ENCODE assay signal across 8 cellular contexts in genomic region chr12:80412343-80412953, GRCh38. TPM values are rescaled to one million over a fixed set of nuclear protein-coding genes. Genes with fewer than 3 reads are reported as not detected.
A peak's percentile ranks its signal among the peaks of the same experiment; 100 is the strongest.
DNase-seq lines count a peak whose midpoint lies in the region; ATAC-seq, FAIRE-seq and TF ChIP-seq lines count a peak whose summit lies in the region.

No MANE protein-coding gene starts in this region.

- TF ChIP-seq CTCF in CD14-positive monocyte (IDR thresholded peaks at IDR 0.05) (peak; percentile 79), astrocyte (IDR thresholded peaks at IDR 0.05; ENCODE audit: insufficient read depth, low read depth, low read length) (peak; percentile 68), tibial nerve (IDR thresholded peaks at IDR 0.05) (peak; percentile 51 to 77 (median 61))

- 3 to 5% methylated on average over 3 of the region's 3 CpGs for WGBS in tibial nerve, 2 donors

- H3K27ac ChIP-seq in astrocyte (ENCODE audit: low read depth, low read length) (no peak overlapping the region), tibial nerve (no peak overlapping the region)

- no peak for DNase-seq in CD14-positive monocyte (ENCODE audit: low spot score)
- DNase-seq in GM19238 (ENCODE audit: insufficient read length, low spot score) = peak; percentile 3
- peak; percentile 23 for DNase-seq in NCI-H226
- peak; percentile 34 for DNase-seq in astrocyte (ENCODE audit: low read depth)
- DNase-seq in iPS-NIHi11 (ENCODE audit: low spot score) = peak; percentile 27
- DNase-seq in tibial nerve (ENCODE audit: low spot score in 2 of 2) = no peak
- DNase-seq in activated CD4-positive, alpha-beta memory T cell treated with anti-CD3 and anti-CD28 coated beads, Interleukin-2, amount 10 ng/mL, durations not matched to agents 7 days and 5 days = no peak

- no peak overlapping the region for H3K4me3 ChIP-seq in astrocyte (ENCODE audit: insufficient read depth, low read depth, low read length)
- H3K4me3 ChIP-seq in tibial nerve = no peak overlapping the region

- CTCF ChIA-PET in activated CD4-positive, alpha-beta memory T cell treated with anti-CD3 and anti-CD28 coated beads, Interleukin-2, amount 10 ng/mL, durations not matched to agents 7 days and 5 days (lab: Charles Lee) = interaction anchor here (0.6 kb wide), 1 partner anchor 17 kb away, joined by 3 read pairs; no protein-coding TSS in a partner anchor

- H3K79me2 ChIP-seq in astrocyte (ENCODE audit: insufficient read depth, low read length) = no peaks in the 10 kb centered on the region

- peak; percentile 75 for ATAC-seq in HG03342 (IDR thresholded peaks at IDR 0.05; ENCODE audit: unreplicated experiment)

- H3K27ac Mint-ChIP-seq in CD14-positive monocyte (no peak overlapping the region), astrocyte (ENCODE audit: unreplicated experiment) (no peak overlapping the region)
- no peak overlapping the region for H3K27ac Mint-ChIP-seq in activated CD4-positive, alpha-beta memory T cell treated with anti-CD3 and anti-CD28 coated beads, Interleukin-2, amount 10 ng/mL, durations not matched to agents 7 days and 5 days

- H3K9me3 Mint-ChIP-seq in CD14-positive monocyte (no peaks in the 10 kb centered on the region), astrocyte (ENCODE audit: unreplicated experiment) (no peaks in the 10 kb centered on the region)
- H3K9me3 Mint-ChIP-seq in activated CD4-positive, alpha-beta memory T cell treated with anti-CD3 and anti-CD28 coated beads, Interleukin-2, amount 10 ng/mL, durations not matched to agents 7 days and 5 days = no peaks in the 10 kb centered on the region

- H3K36me3 Mint-ChIP-seq in CD14-positive monocyte (no peaks in the 10 kb centered on the region), astrocyte (ENCODE audit: low read depth, unreplicated experiment) (no peaks in the 10 kb centered on the region)
- no peaks in the 10 kb centered on the region for H3K36me3 Mint-ChIP-seq in activated CD4-positive, alpha-beta memory T cell treated with anti-CD3 and anti-CD28 coated beads, Interleukin-2, amount 10 ng/mL, durations not matched to agents 7 days and 5 days (ENCODE audit: low read depth)

- H2AFZ ChIP-seq in astrocyte (ENCODE audit: low read depth, low read length) = no peak overlapping the region

- TF ChIP-seq EP300 in tibial nerve (IDR thresholded peaks at IDR 0.05) = no peak

- H3K4me3 Mint-ChIP-seq in CD14-positive monocyte (no peak overlapping the region), astrocyte (ENCODE audit: unreplicated experiment) (no peak overlapping the region)
- H3K4me3 Mint-ChIP-seq in activated CD4-positive, alpha-beta memory T cell treated with anti-CD3 and anti-CD28 coated beads, Interleukin-2, amount 10 ng/mL, durations not matched to agents 7 days and 5 days = no peak overlapping the region

- POLR2A ChIA-PET in activated CD4-positive, alpha-beta memory T cell treated with anti-CD3 and anti-CD28 coated beads, Interleukin-2, amount 10 ng/mL, durations not matched to agents 7 days and 5 days (lab: Charles Lee) = no interaction called here

- intact Hi-C loops in CD14-positive monocyte (cut with micrococcal nuclease) = no loop called here

- H3K4me1 ChIP-seq in astrocyte (ENCODE audit: insufficient read depth, low read length) = no peaks in the 10 kb centered on the region
- H3K4me1 ChIP-seq in tibial nerve = peaks cover 0 to 8% (median 0%) of the 10 kb centered on the region in 4 donors

- no peaks in the 10 kb centered on the region for H3K4me1 Mint-ChIP-seq in CD14-positive monocyte
- H3K4me1 Mint-ChIP-seq in astrocyte (ENCODE audit: low read depth, unreplicated experiment) = no peaks in the 10 kb centered on the region
- H3K4me1 Mint-ChIP-seq in activated CD4-positive, alpha-beta memory T cell treated with anti-CD3 and anti-CD28 coated beads, Interleukin-2, amount 10 ng/mL, durations not matched to agents 7 days and 5 days = no peaks in the 10 kb centered on the region

- H3K9ac ChIP-seq in astrocyte (ENCODE audit: low read length) = no peak overlapping the region

- H3K36me3 ChIP-seq in astrocyte (ENCODE audit: insufficient read depth, low read length) (no peaks in the 10 kb centered on the region), tibial nerve (no peaks in the 10 kb centered on the region)

- H4K20me1 ChIP-seq in astrocyte (ENCODE audit: insufficient read depth, low read length) = no peaks in the 10 kb centered on the region

- H3K4me2 ChIP-seq in astrocyte (ENCODE audit: low read length) = no peak overlapping the region

- no peak for TF ChIP-seq POLR2A in tibial nerve (IDR thresholded peaks at IDR 0.05)

- FAIRE-seq in astrocyte (lab: Jason Lieb, UNC) = peak; percentile 34

- H3K27me3 Mint-ChIP-seq in CD14-positive monocyte (ENCODE audit: low read depth in 3 of 3) = peaks cover 1 to 8% (median 1%) of the 10 kb centered on the region in 3 donors
- H3K27me3 Mint-ChIP-seq in astrocyte (ENCODE audit: low read depth, unreplicated experiment) = peaks cover 3% of the 10 kb centered on the region
- no peaks in the 10 kb centered on the region for H3K27me3 Mint-ChIP-seq in activated CD4-positive, alpha-beta memory T cell treated with anti-CD3 and anti-CD28 coated beads, Interleukin-2, amount 10 ng/mL, durations not matched to agents 7 days and 5 days

- H3K27me3 ChIP-seq in astrocyte (ENCODE audit: insufficient read depth, low read length) (no peaks in the 10 kb centered on the region), tibial nerve (no peaks in the 10 kb centered on the region)

- H3K9me3 ChIP-seq in astrocyte (ENCODE audit: insufficient read depth, low read depth, low read length) (no peaks in the 10 kb centered on the region), tibial nerve (no peaks in the 10 kb centered on the region)

RNA-seq across cellular contexts. Expression of gene PTPRQ, which starts 31.6 kb away (rescaled TPM):
- not detected for polyA plus RNA-seq in CD14-positive monocyte
- 0.18 TPM in 1 of 2 replicates, not detected in the other for total RNA-seq in astrocyte
- 10 to 100 TPM in 1 of 4 donors, 1 to 10 TPM in 3; 1.8 to 12.8 (median 3.4) TPM for total RNA-seq in tibial nerve
- not detected for total RNA-seq in activated CD4-positive, alpha-beta memory T cell treated with anti-CD3 and anti-CD28 coated beads, Interleukin-2, amount 10 ng/mL, durations not matched to agents 7 days and 5 days

Comparison
In these comparisons a context has a peak if more than half of its experiments do, and no peak if none do; other contexts are left out.
1. DNase-seq: peak in GM19238 (single experiment), NCI-H226 (single experiment), astrocyte (single experiment) and iPS-NIHi11 (single experiment); none in CD14-positive monocyte (single experiment), tibial nerve (0 of 2) and activated CD4-positive, alpha-beta memory T cell treated with anti-CD3 and anti-CD28 coated beads, Interleukin-2, amount 10 ng/mL, durations not matched to agents 7 days and 5 days (single experiment).
2. Peak in every context shown above with its lines, with median percentiles within 50 percentile points of each other: CTCF ChIP-seq.